Comparison of ENCODE assay signal across 16 cellular contexts in the genomic region with DNA sequence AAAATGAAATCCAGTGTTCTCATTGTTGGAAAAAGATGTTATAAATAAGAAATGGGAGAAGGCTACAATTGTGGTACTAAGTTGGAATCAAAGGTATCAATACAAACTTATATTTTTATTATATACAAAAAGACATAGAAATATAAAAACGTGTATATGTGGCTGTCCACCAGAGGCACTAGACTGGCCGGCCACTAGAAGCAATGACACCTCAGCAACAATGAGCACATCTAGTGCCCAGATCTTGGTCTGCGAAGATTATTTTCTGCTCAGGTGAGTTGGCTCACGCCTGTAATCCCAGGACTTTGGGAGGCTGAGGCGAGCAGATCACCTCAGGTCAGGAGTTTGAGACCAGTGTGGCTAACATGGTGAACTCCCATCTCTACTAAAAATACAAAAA. TPM values are rescaled to one million over a fixed set of nuclear protein-coding genes. Genes with fewer than 3 reads are reported as not detected.
DNase-seq lines count a peak whose midpoint lies in the region; ATAC-seq, FAIRE-seq and TF ChIP-seq lines count a peak whose summit lies in the region.
"Had no signal": no experiment of that assay in that cellular context is flagged by ENCODE, and none has a peak within 500 bp of the region (broad histone marks: within the 10 kb centered on the region; RNA-seq: fewer than 3 reads in every experiment).

No MANE protein-coding gene starts in this region.

- H2AFZ ChIP-seq in PC-9: no peak overlapping the region

- peak in 1 of 2 experiments; percentile 51; a peak in 1 of 6 replicates for ATAC-seq in A549
- ATAC-seq in GM18511 (IDR thresholded peaks at IDR 0.05; ENCODE audit: unreplicated experiment): no peak

- peak in 1 of 2 experiments; percentile 21 for DNase-seq in A549 (ENCODE audit: low read depth in 1 of 2, low spot score in 1 of 2)
- peak; percentile 35 for DNase-seq in GM12865 (ENCODE audit: low read depth)
- no peak for DNase-seq in PC-9
- no peak for DNase-seq in epithelial cell of proximal tubule (ENCODE audit: low read depth)
- no peak for DNase-seq in NK-92 (lab: John Stamatoyannopoulos, UW; ENCODE audit: unreplicated experiment)
- no peak for DNase-seq in NOMO-1 (lab: John Stamatoyannopoulos, UW; ENCODE audit: unreplicated experiment in 2 of 2)
- DNase-seq in NCI-H345 treated with DMSO at 0.1 percent for 48 hours (lab: John Stamatoyannopoulos, UW; ENCODE audit: unreplicated experiment): no peak
- DNase-seq: activated CD4-positive, alpha-beta memory T cell treated with anti-CD3 and anti-CD28 coated beads, Interleukin-2, amount 10 ng/mL, durations not matched to agents 7 days and 5 days; head of caudate nucleus; NCI-H2081; NCI-H82; Right ventricle myocardium superior had no signal

- whole genome bisulfite sequencing in A549 (ENCODE audit: missing lambda C conversion rate): 75% methylated on average over 5 of the region's 5 CpGs

- CTCF ChIA-PET in A549 (lab: Yijun Ruan, JAX) (no interaction called here), PC-9 (lab: Charles Lee) (no interaction called here)

- no peaks in the 10 kb centered on the region for H4K20me1 ChIP-seq in PC-9 (ENCODE audit: insufficient read depth)

- TF ChIP-seq POLR2A in A549 (IDR thresholded peaks at IDR 0.05; ENCODE audit: low read length): no peak

- H3K36me3 ChIP-seq in PC-9 (ENCODE audit: low read depth): peaks cover 10% of the 10 kb centered on the region; the same call in 1 of the 2 replicates
- H3K36me3 ChIP-seq: prostate gland had no signal

- no TSS peak for BruUV-seq in PC-9 (replicated peaks; lab: Mats Ljungman, UMichigan)

- no peak for FAIRE-seq in A549 (lab: Jason Lieb, UNC)
- FAIRE-seq: GM19239 had no signal

- no peaks in the 10 kb centered on the region for H3F3A ChIP-seq in PC-9 (ENCODE audit: insufficient read depth, low read depth)

- H3K4me1 ChIP-seq in A549: no peaks in the 10 kb centered on the region
- 0 out of 2 replicates have a peak, but pooled peaks cover 7% of the 10 kb centered on the region for H3K4me1 ChIP-seq in PC-9 (replicated peaks; ENCODE audit: insufficient read depth)
- H3K4me1 ChIP-seq: prostate gland had no signal

- intact Hi-C loops in PC-9 (cut with micrococcal nuclease; ENCODE audit: unreplicated experiment): no loop called here

- peaks cover 11% of the 10 kb centered on the region for H3K9me3 ChIP-seq in A549
- no peaks in the 10 kb centered on the region for H3K9me3 ChIP-seq in PC-9 (ENCODE audit: insufficient read depth, low read depth)
- H3K9me3 ChIP-seq: prostate gland had no signal

- no peaks in the 10 kb centered on the region for H3K79me2 ChIP-seq in PC-9 (ENCODE audit: low read depth)

- TF ChIP-seq CTCF in A549 (IDR thresholded peaks at IDR 0.05) (0 out of 3 replicates have a peak, but pooled peaks have one; percentile 16), GM12865 (IDR thresholded peaks at IDR 0.05; ENCODE audit: insufficient read depth, low read depth, low read length, missing control alignments) (peak; percentile 37), PC-9 (conservative IDR thresholded peaks at IDR 0.05) (peak; percentile 43; the same call in 1 of the 2 replicates), epithelial cell of proximal tubule (conservative IDR thresholded peaks at IDR 0.05; ENCODE audit: low read depth, low read length) (peak; percentile 44)

- POLR2A ChIA-PET in A549 (lab: Yijun Ruan, JAX) (no interaction called here), PC-9 (lab: Charles Lee; ENCODE audit: unreplicated experiment) (no interaction called here)

- no peaks in the 10 kb centered on the region for H3K9me2 ChIP-seq in PC-9 (ENCODE audit: insufficient read depth)

- no peak overlapping the region for H3K27ac ChIP-seq in A549
- H3K27ac ChIP-seq in PC-9: no peak overlapping the region
- H3K27ac ChIP-seq: cardiac muscle cell, prostate gland had no signal

- no peaks in the 10 kb centered on the region for H3K27me3 ChIP-seq in PC-9 (ENCODE audit: insufficient read depth, low read depth)
- H3K27me3 ChIP-seq: cardiac muscle cell had no signal

- H3K4me3 ChIP-seq in A549: no peak overlapping the region
- H3K4me3 ChIP-seq in GM12865 (ENCODE audit: low read depth, low read length): no peak overlapping the region
- H3K4me3 ChIP-seq in PC-9: no peak overlapping the region
- H3K4me3 ChIP-seq in epithelial cell of proximal tubule (ENCODE audit: low read depth, low read length): no peak overlapping the region
- H3K4me3 ChIP-seq: cardiac muscle cell, prostate gland had no signal

- TF ChIP-seq EP300 in A549 (IDR thresholded peaks at IDR 0.05): no peak

- H3K4me2 ChIP-seq in A549: no peak overlapping the region
- H3K4me2 ChIP-seq in PC-9: no peak overlapping the region

- no peak for TF ChIP-seq RAD21 in A549 (conservative IDR thresholded peaks at IDR 0.05 in 1 of 2, IDR thresholded peaks at IDR 0.05 in 1 of 2)

TF ChIP-seq in A549, 52 proteins besides CTCF, POLR2A, EP300 and RAD21:
- TF ChIP-seq MAFK (IDR thresholded peaks at IDR 0.05; ENCODE audit: partially characterized antibody) (no peak), EHMT2 (IDR thresholded peaks at IDR 0.05; ENCODE audit: low read depth) (peak; percentile 69)

RNA-seq across cellular contexts. Expression of a gene that starts 21.6 kb away (rescaled TPM):
- polyA plus RNA-seq in A549 (2011; rRNA removed): 60.9 and 61.1 TPM in 2 replicates
- 8.8 and 10.7 TPM in 2 replicates for polyA plus RNA-seq in A549 (2012; cell fraction: cytosol; rRNA removed)
- polyA plus RNA-seq in A549 (2012; cell fraction: nucleus; rRNA removed): 10.5 and 13.4 TPM in 2 replicates
- polyA plus RNA-seq in A549 (2017; fragmentation: RNase III; extraction: RNeasy Plus Mini Kit Qiagen cat#74134 plus additional on column Dnase treatment): 24.8 to 25.1 TPM (median 25.0 TPM) in 3 replicates
- 50.6 and 54.9 TPM in 2 replicates for polyA minus RNA-seq in A549 (2011; rRNA and poly(A)+ RNA removed)
- 26.5 and 41.2 TPM in 2 replicates for total RNA-seq in PC-9 (2021)
- 19.6 and 24.8 TPM in 2 replicates for total RNA-seq in epithelial cell of proximal tubule

RNA-seq across cellular contexts. Expression of a gene that starts 40.6 kb away (rescaled TPM):
- 29.3 and 38.7 TPM in 2 replicates for polyA plus RNA-seq in A549 (2011; rRNA removed)
- 9.9 and 10.2 TPM in 2 replicates for polyA plus RNA-seq in A549 (2012; cell fraction: cytosol; rRNA removed)
- polyA plus RNA-seq in A549 (2012; cell fraction: nucleus; rRNA removed): 6.9 and 11.2 TPM in 2 replicates
- 31.0 to 37.9 TPM (median 32.5 TPM) in 3 replicates for polyA plus RNA-seq in A549 (2017; fragmentation: RNase III; extraction: RNeasy Plus Mini Kit Qiagen cat#74134 plus additional on column Dnase treatment)
- polyA minus RNA-seq in A549 (2011; rRNA and poly(A)+ RNA removed): 10.0 and 10.7 TPM in 2 replicates
- total RNA-seq in PC-9 (2021): 21.7 and 35.7 TPM in 2 replicates
- total RNA-seq in epithelial cell of proximal tubule: 36.5 and 40.6 TPM in 2 replicates
